ENCODE assay signal across 21 cellular contexts in the genomic region with DNA sequence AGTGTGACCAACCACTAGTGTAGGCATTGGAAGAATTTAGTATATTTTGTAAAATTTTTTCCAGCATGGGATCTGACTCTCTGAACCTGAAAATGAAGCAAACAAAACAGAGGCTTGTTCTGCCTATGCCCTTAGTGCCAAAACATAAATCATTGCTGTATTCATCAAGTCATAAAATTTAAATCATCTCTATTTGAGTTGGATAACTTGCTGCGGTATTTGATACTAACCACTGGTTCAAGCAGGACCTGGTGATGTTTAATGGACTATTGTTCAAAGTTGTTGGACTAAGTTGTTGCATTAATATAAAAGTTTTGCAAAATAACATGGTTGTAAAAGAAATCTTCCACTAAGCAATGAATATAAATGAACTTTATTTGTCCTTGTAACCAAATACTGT.
"Had no signal": no experiment of that assay in that cellular context is flagged by ENCODE, and none has a peak within 500 bp of the region (broad histone marks: within the 10 kb centered on the region; RNA-seq: fewer than 3 reads in every experiment).

No MANE protein-coding gene starts in this region.

- H3K4me3 Mint-ChIP-seq: activated B cell treated with CpG ODN at 0.5 μM for 24 hours; activated CD4-positive, alpha-beta memory T cell treated with anti-CD3 and anti-CD28 coated beads, Interleukin-2, amount 10 ng/mL, durations not matched to agents 7 days and 5 days; activated CD8-positive, alpha-beta memory T cell treated with anti-CD3 and anti-CD28 coated beads, Interleukin-2, amount 10 ng/mL, durations not matched to agents 7 days and 5 days; activated naive CD8-positive, alpha-beta T cell treated with anti-CD3 and anti-CD28 coated beads for 36 hours; activated T-helper 17 cell treated with anti-CD3 and anti-CD28 coated beads, Interleukin-2, amount 50 U/mL, for 72 hours; endodermal cell; nephron; stimulated activated naive CD8-positive, alpha-beta T cell treated with anti-CD3 and anti-CD28 coated beads, Interleukin-15, Interleukin-2, amounts not matched to agents 100 ng/mL and 50 ng/mL, for 24 hours had no signal

- H3K4me1 ChIP-seq: uterus had no signal

- H3K27me3 Mint-ChIP-seq: activated B cell treated with CpG ODN at 0.5 μM for 24 hours; activated CD4-positive, alpha-beta memory T cell treated with anti-CD3 and anti-CD28 coated beads, Interleukin-2, amount 10 ng/mL, durations not matched to agents 7 days and 5 days; activated CD8-positive, alpha-beta memory T cell treated with anti-CD3 and anti-CD28 coated beads, Interleukin-2, amount 10 ng/mL, durations not matched to agents 7 days and 5 days; activated naive CD8-positive, alpha-beta T cell treated with anti-CD3 and anti-CD28 coated beads for 36 hours; activated T-helper 17 cell treated with anti-CD3 and anti-CD28 coated beads, Interleukin-2, amount 50 U/mL, for 72 hours; stimulated activated naive CD8-positive, alpha-beta T cell treated with anti-CD3 and anti-CD28 coated beads, Interleukin-15, Interleukin-2, amounts not matched to agents 100 ng/mL and 50 ng/mL, for 24 hours had no signal

- H3K9me3 Mint-ChIP-seq: activated B cell treated with CpG ODN at 0.5 μM for 24 hours; activated CD4-positive, alpha-beta memory T cell treated with anti-CD3 and anti-CD28 coated beads, Interleukin-2, amount 10 ng/mL, durations not matched to agents 7 days and 5 days; activated naive CD8-positive, alpha-beta T cell treated with anti-CD3 and anti-CD28 coated beads for 36 hours; activated T-helper 17 cell treated with anti-CD3 and anti-CD28 coated beads, Interleukin-2, amount 50 U/mL, for 72 hours; endodermal cell; nephron; stimulated activated naive CD8-positive, alpha-beta T cell treated with anti-CD3 and anti-CD28 coated beads, Interleukin-15, Interleukin-2, amounts not matched to agents 100 ng/mL and 50 ng/mL, for 24 hours had no signal

- DNase-seq: activated B cell treated with CpG ODN at 0.5 μM for 24 hours; activated CD4-positive, alpha-beta memory T cell treated with anti-CD3 and anti-CD28 coated beads, Interleukin-2, amount 10 ng/mL, durations not matched to agents 7 days and 5 days; activated CD4-positive, alpha-beta T cell treated with anti-CD3 and anti-CD28 coated beads for 48 hours; activated CD8-positive, alpha-beta memory T cell treated with anti-CD3 and anti-CD28 coated beads, Interleukin-2, amount 10 ng/mL, durations not matched to agents 7 days and 5 days; activated naive CD4-positive, alpha-beta T cell; activated naive CD8-positive, alpha-beta T cell treated with anti-CD3 and anti-CD28 coated beads for 36 hours; body of pancreas; endodermal cell; foreskin fibroblast; hippocampal formation; islet precursor cell; lower lobe of right lung; nucleus accumbens; stimulated activated CD4-positive, alpha-beta T cell treated with anti-CD3 and anti-CD28 coated beads, Interleukin-2, amount 100 ng/mL, for 24 hours; T-helper 9 cell; transverse colon; uterus had no signal

- H3K27me3 ChIP-seq: body of pancreas, transverse colon, uterus had no signal

- H3K36me3 Mint-ChIP-seq: activated CD8-positive, alpha-beta memory T cell treated with anti-CD3 and anti-CD28 coated beads, Interleukin-2, amount 10 ng/mL, durations not matched to agents 7 days and 5 days had no signal

- H3K36me3 ChIP-seq: lower lobe of right lung, transverse colon, uterus had no signal

- H3K27ac ChIP-seq: body of pancreas, epithelial cell of prostate, lower lobe of right lung, transverse colon, uterus had no signal

- H3K27ac Mint-ChIP-seq: activated B cell treated with CpG ODN at 0.5 μM for 24 hours; activated CD4-positive, alpha-beta memory T cell treated with anti-CD3 and anti-CD28 coated beads, Interleukin-2, amount 10 ng/mL, durations not matched to agents 7 days and 5 days; activated CD8-positive, alpha-beta memory T cell treated with anti-CD3 and anti-CD28 coated beads, Interleukin-2, amount 10 ng/mL, durations not matched to agents 7 days and 5 days; activated naive CD8-positive, alpha-beta T cell treated with anti-CD3 and anti-CD28 coated beads for 36 hours; activated T-helper 17 cell treated with anti-CD3 and anti-CD28 coated beads, Interleukin-2, amount 50 U/mL, for 72 hours; endodermal cell; stimulated activated naive CD8-positive, alpha-beta T cell treated with anti-CD3 and anti-CD28 coated beads, Interleukin-15, Interleukin-2, amounts not matched to agents 100 ng/mL and 50 ng/mL, for 24 hours had no signal

- ATAC-seq: activated CD8-positive, alpha-beta memory T cell treated with anti-CD3 and anti-CD28 coated beads, Interleukin-2, amount 10 ng/mL, durations not matched to agents 7 days and 5 days; activated T-helper 17 cell treated with anti-CD3 and anti-CD28 coated beads, Interleukin-2, amount 50 U/mL, for 72 hours; body of pancreas; lower lobe of right lung had no signal

- H3K4me3 ChIP-seq: body of pancreas, lower lobe of right lung, transverse colon, uterus had no signal

- H3K9me3 ChIP-seq: body of pancreas, lower lobe of right lung, transverse colon, uterus had no signal
